Comparison of ENCODE assay signal across 8 cellular contexts in genomic region chr10:110500515-110500905, GRCh38. TPM values are rescaled to one million over a fixed set of nuclear protein-coding genes. Genes with fewer than 3 reads are reported as not detected.
DNase-seq lines count a peak whose midpoint lies in the region; ATAC-seq and TF ChIP-seq lines count a peak whose summit lies in the region.

No MANE protein-coding gene starts in this region.

- peak overlapping the region; percentile 93 for H3K4me3 ChIP-seq in GM23338
- H3K4me3 ChIP-seq in foreskin fibroblast (ENCODE audit: low read depth in 1 of 2, low read length in 2 of 2) = peak overlapping the region; percentile 72 to 85
- peak overlapping the region; percentile 13 to 75 (median 66) for H3K4me3 ChIP-seq in spleen

- H3K27me3 ChIP-seq in GM23338 (ENCODE audit: insufficient read depth) (peaks cover 39% of the 10 kb centered on the region), spleen (replicated peaks in 1 of 7) (peaks cover 0 to 29% (median 0%) of the 10 kb centered on the region in 7 donors)

- intact Hi-C loops in activated B cell treated with CpG ODN at 0.5 μM for 24 hours (cut with micrococcal nuclease) (loop anchor here (5.0 kb wide), 2 partner anchors 293 to 578 kb away; partner anchors contain the start of genes MXI1 and XPNPEP1), spleen (cut with DNase I; ENCODE audit: low total_unique reads) (loop anchor here (5.0 kb wide), 1 partner anchor 193 kb away; no protein-coding TSS in a partner anchor)

- H2AFZ ChIP-seq in GM23338 = no peak overlapping the region

- H3K27ac ChIP-seq in GM23338 (ENCODE audit: low read depth) (no peak overlapping the region), spleen (peak overlapping the region; percentile 24 to 95 (median 89))

- peaks cover 10% of the 10 kb centered on the region for H4K20me1 ChIP-seq in GM23338 (replicated peaks; ENCODE audit: insufficient read depth)

- H3K9me3 ChIP-seq in spleen = no peaks in the 10 kb centered on the region

- peaks cover 43% of the 10 kb centered on the region for H3K4me1 ChIP-seq in GM23338 (ENCODE audit: insufficient read depth)
- peaks cover 61 to 93% (median 88%) of the 10 kb centered on the region in 6 donors for H3K4me1 ChIP-seq in spleen

- H3K9me3 Mint-ChIP-seq in GM23338 = peaks cover 3% of the 10 kb centered on the region; the same call in 1 of the 3 replicates
- H3K9me3 Mint-ChIP-seq in activated B cell treated with CpG ODN at 0.5 μM for 24 hours = no peaks in the 10 kb centered on the region

- no peak for TF ChIP-seq POLR2A in spleen (IDR thresholded peaks at IDR 0.05)

- peak overlapping the region; percentile 93 for H3K4me3 Mint-ChIP-seq in GM23338
- peak overlapping the region; percentile 90 for H3K4me3 Mint-ChIP-seq in activated B cell treated with CpG ODN at 0.5 μM for 24 hours

- H3K4me2 ChIP-seq in GM23338 = peak overlapping the region; percentile 95

- POLR2A ChIA-PET in activated B cell treated with CpG ODN at 0.5 μM for 24 hours (lab: Charles Lee) = interaction anchor here (1.2 to 9.7 kb wide), 3 partner anchors 9 to 146 kb away, joined by 3 to 231 read pairs (median 5); no protein-coding TSS in a partner anchor

- H3K27me3 Mint-ChIP-seq in GM23338 (ENCODE audit: insufficient read depth, low read depth, poor library complexity) (peaks cover 28% of the 10 kb centered on the region), activated B cell treated with CpG ODN at 0.5 μM for 24 hours (peaks cover 3% of the 10 kb centered on the region)

- TF ChIP-seq CTCF in GM23338 (conservative IDR thresholded peaks at IDR 0.05; ENCODE audit: low read depth in 2 of 2) = no peak
- TF ChIP-seq CTCF in activated B cell treated with CpG ODN at 0.5 μM for 24 hours (IDR thresholded peaks at IDR 0.05) = no peak
- no peak for TF ChIP-seq CTCF in foreskin fibroblast (IDR thresholded peaks at IDR 0.05; ENCODE audit: low read depth, low read length)
- TF ChIP-seq CTCF in spleen (IDR thresholded peaks at IDR 0.05 in 8 of 11, conservative IDR thresholded peaks at IDR 0.05 in 3 of 11) = no peak

- CTCF ChIA-PET in activated B cell treated with CpG ODN at 0.5 μM for 24 hours (lab: Charles Lee) = interaction anchor here (4.3 to 4.7 kb wide), 2 partner anchors 45 to 145 kb away, joined by 25 to 39 read pairs; no protein-coding TSS in a partner anchor

- H3K27ac Mint-ChIP-seq in GM23338 = no peak overlapping the region
- no peak overlapping the region for H3K27ac Mint-ChIP-seq in activated B cell treated with CpG ODN at 0.5 μM for 24 hours

- peaks cover 75% of the 10 kb centered on the region for H3K79me2 ChIP-seq in GM23338 (replicated peaks; ENCODE audit: insufficient read depth)

- DNase-seq in GM23338 (ENCODE audit: low spot score) (no peak), activated B cell treated with CpG ODN at 0.5 μM for 24 hours (no peak), foreskin fibroblast (peak; percentile 81 to 87), spleen (no peak), NCI-H2081 (lab: John Stamatoyannopoulos, UW) (no peak)

- H3K4me1 Mint-ChIP-seq in GM23338 = peaks cover 52% of the 10 kb centered on the region
- H3K4me1 Mint-ChIP-seq in activated B cell treated with CpG ODN at 0.5 μM for 24 hours = peaks cover 86% of the 10 kb centered on the region

- ATAC-seq in GM23338 (no peak), activated B cell treated with CpG ODN at 0.5 μM for 24 hours (ENCODE audit: low read depth) (no peak), GM19324 (IDR thresholded peaks at IDR 0.05; ENCODE audit: low FRiP score, unreplicated experiment) (no peak), GM21367 (IDR thresholded peaks at IDR 0.05; ENCODE audit: unreplicated experiment) (no peak), HG03159 (IDR thresholded peaks at IDR 0.05; ENCODE audit: unreplicated experiment) (no peak)

- no peaks in the 10 kb centered on the region for H3K9me2 ChIP-seq in GM23338 (ENCODE audit: insufficient read depth)

- peaks cover 45% of the 10 kb centered on the region for H3K36me3 Mint-ChIP-seq in GM23338 (ENCODE audit: low read depth)
- peaks cover 35% of the 10 kb centered on the region for H3K36me3 Mint-ChIP-seq in activated B cell treated with CpG ODN at 0.5 μM for 24 hours (ENCODE audit: low read depth)

- peaks cover 15% of the 10 kb centered on the region for H3F3A ChIP-seq in GM23338 (replicated peaks; ENCODE audit: low read depth)

- H3K36me3 ChIP-seq in GM23338 (ENCODE audit: insufficient read depth) = peaks cover 7% of the 10 kb centered on the region; the same call in 1 of the 2 replicates
- peaks cover 0 to 4% (median 0%) of the 10 kb centered on the region in 6 donors for H3K36me3 ChIP-seq in spleen

- 61 to 81% (median 71%) methylated on average over 3 of the region's 3 CpGs for WGBS in spleen, 5 donors

TF ChIP-seq in GM23338, 12 proteins besides CTCF, POLR2A, EP300 and RAD21 (continues in another document):
- TF ChIP-seq STAT1 (IDR thresholded peaks at IDR 0.05; ENCODE audit: unreplicated experiment) = no peak
- TF ChIP-seq, protein P1, sequence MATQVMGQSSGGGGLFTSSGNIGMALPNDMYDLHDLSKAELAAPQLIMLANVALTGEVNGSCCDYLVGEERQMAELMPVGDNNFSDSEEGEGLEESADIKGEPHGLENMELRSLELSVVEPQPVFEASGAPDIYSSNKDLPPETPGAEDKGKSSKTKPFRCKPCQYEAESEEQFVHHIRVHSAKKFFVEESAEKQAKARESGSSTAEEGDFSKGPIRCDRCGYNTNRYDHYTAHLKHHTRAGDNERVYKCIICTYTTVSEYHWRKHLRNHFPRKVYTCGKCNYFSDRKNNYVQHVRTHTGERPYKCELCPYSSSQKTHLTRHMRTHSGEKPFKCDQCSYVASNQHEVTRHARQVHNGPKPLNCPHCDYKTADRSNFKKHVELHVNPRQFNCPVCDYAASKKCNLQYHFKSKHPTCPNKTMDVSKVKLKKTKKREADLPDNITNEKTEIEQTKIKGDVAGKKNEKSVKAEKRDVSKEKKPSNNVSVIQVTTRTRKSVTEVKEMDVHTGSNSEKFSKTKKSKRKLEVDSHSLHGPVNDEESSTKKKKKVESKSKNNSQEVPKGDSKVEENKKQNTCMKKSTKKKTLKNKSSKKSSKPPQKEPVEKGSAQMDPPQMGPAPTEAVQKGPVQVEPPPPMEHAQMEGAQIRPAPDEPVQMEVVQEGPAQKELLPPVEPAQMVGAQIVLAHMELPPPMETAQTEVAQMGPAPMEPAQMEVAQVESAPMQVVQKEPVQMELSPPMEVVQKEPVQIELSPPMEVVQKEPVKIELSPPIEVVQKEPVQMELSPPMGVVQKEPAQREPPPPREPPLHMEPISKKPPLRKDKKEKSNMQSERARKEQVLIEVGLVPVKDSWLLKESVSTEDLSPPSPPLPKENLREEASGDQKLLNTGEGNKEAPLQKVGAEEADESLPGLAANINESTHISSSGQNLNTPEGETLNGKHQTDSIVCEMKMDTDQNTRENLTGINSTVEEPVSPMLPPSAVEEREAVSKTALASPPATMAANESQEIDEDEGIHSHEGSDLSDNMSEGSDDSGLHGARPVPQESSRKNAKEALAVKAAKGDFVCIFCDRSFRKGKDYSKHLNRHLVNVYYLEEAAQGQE (IDR thresholded peaks at IDR 0.05; ENCODE audit: unreplicated experiment) = no peak
- TF ChIP-seq NANOG (IDR thresholded peaks at IDR 0.05; ENCODE audit: borderline replicate concordance) = no peak
- TF ChIP-seq, protein P2, sequence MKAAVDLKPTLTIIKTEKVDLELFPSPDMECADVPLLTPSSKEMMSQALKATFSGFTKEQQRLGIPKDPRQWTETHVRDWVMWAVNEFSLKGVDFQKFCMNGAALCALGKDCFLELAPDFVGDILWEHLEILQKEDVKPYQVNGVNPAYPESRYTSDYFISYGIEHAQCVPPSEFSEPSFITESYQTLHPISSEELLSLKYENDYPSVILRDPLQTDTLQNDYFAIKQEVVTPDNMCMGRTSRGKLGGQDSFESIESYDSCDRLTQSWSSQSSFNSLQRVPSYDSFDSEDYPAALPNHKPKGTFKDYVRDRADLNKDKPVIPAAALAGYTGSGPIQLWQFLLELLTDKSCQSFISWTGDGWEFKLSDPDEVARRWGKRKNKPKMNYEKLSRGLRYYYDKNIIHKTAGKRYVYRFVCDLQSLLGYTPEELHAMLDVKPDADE (IDR thresholded peaks at IDR 0.05) = no peak
- TF ChIP-seq EZH2 (IDR thresholded peaks at IDR 0.05; ENCODE audit: low read depth, unreplicated experiment) = no peak

RNA-seq across cellular contexts. Expression of gene DUSP5, which starts 2.8 kb away (rescaled TPM):
- 35.0 and 35.9 TPM in 2 replicates for total RNA-seq in GM23338 (2014; rRNA removed; shearing (Covaris generic))
- 10.8 and 15.4 TPM in 2 replicates for polyA plus RNA-seq in GM23338 (2016; fragmentation: Nextera tagmentation; extraction: Ambion mirVana)
- 26.1 and 28.6 TPM in 2 replicates for total RNA-seq in activated B cell treated with CpG ODN at 0.5 μM for 24 hours
- 10 to 100 TPM; 17.2 to 71.8 (median 35.6) TPM for total RNA-seq in spleen
- 10 to 100 TPM in 2 of 3 donors, 1 to 10 TPM in 1; 9.7 to 17.2 (median 15.7) TPM for polyA plus RNA-seq in spleen

Comparison
In these comparisons a context has a peak if more than half of its experiments do, and no peak if none do; other contexts are left out.
1. DNase-seq: peak in foreskin fibroblast (2 of 2); none in GM23338 (single experiment), activated B cell treated with CpG ODN at 0.5 μM for 24 hours (single experiment), spleen (single experiment) and NCI-H2081 (0 of 2).
2. Peak in every context shown above with its lines, with median percentiles within 50 percentile points of each other: H3K4me3 ChIP-seq.